Comparison of ENCODE assay signal across 20 cellular contexts in genomic region chr12:52423661-52424503, GRCh38. TPM values are rescaled to one million over a fixed set of nuclear protein-coding genes. Genes with fewer than 3 reads are reported as not detected.
DNase-seq lines count a peak whose midpoint lies in the region; ATAC-seq and TF ChIP-seq lines count a peak whose summit lies in the region.
"Had no signal": no experiment of that assay in that cellular context is flagged by ENCODE, and none has a peak within 500 bp of the region (broad histone marks: within the 10 kb centered on the region; RNA-seq: fewer than 3 reads in every experiment).

No MANE protein-coding gene starts in this region.

- peaks cover 0 to 7% of the 10 kb centered on the region in 2 donors for H3K4me1 Mint-ChIP-seq in effector memory CD8-positive, alpha-beta T cell (ENCODE audit: low read depth in 2 of 2)
- H3K4me1 Mint-ChIP-seq in neural progenitor cell, result no peaks in the 10 kb centered on the region
- no peaks in the 10 kb centered on the region for H3K4me1 Mint-ChIP-seq in activated T-cell treated with anti-CD3 and anti-CD28 coated beads, Interleukin-2, amount 50 U/mL, for 72 hours (ENCODE audit: low read depth)
- no peaks in the 10 kb centered on the region for H3K4me1 Mint-ChIP-seq in activated CD8-positive, alpha-beta T cell treated with anti-CD3 and anti-CD28 coated beads, Interleukin-2, amount 10 ng/mL, durations not matched to agents 7 days and 5 days (ENCODE audit: low read depth)
- H3K4me1 Mint-ChIP-seq: neural crest cell had no signal

- H3K36me3 ChIP-seq in neural progenitor cell, result no peaks in the 10 kb centered on the region
- H3K36me3 ChIP-seq: Peyer's patch had no signal

- no peak for ATAC-seq in effector memory CD8-positive, alpha-beta T cell (replicated peaks)
- no peak for ATAC-seq in activated T-cell treated with anti-CD3 and anti-CD28 coated beads, Interleukin-2, amount 50 U/mL, for 72 hours (replicated peaks in 1 of 2)
- ATAC-seq in activated CD8-positive, alpha-beta T cell treated with anti-CD3 and anti-CD28 coated beads, Interleukin-2, amount 10 ng/mL, durations not matched to agents 7 days and 5 days, result no peak
- ATAC-seq: stimulated activated naive CD8-positive, alpha-beta T cell treated with anti-CD3 and anti-CD28 coated beads, Interleukin-15, amount 100 ng/mL, for 72 hours had no signal

- H4K20me1 ChIP-seq in neural progenitor cell (ENCODE audit: low read depth), result no peaks in the 10 kb centered on the region

- peak overlapping the region; percentile 74 to 79 for H3K27ac Mint-ChIP-seq in effector memory CD8-positive, alpha-beta T cell
- no peak overlapping the region for H3K27ac Mint-ChIP-seq in neural progenitor cell
- H3K27ac Mint-ChIP-seq in activated T-cell treated with anti-CD3 and anti-CD28 coated beads, Interleukin-2, amount 50 U/mL, for 72 hours, result no peak overlapping the region
- no peak overlapping the region for H3K27ac Mint-ChIP-seq in activated CD8-positive, alpha-beta T cell treated with anti-CD3 and anti-CD28 coated beads, Interleukin-2, amount 10 ng/mL, durations not matched to agents 7 days and 5 days
- H3K27ac Mint-ChIP-seq: activated naive CD8-positive, alpha-beta T cell; stimulated activated naive CD8-positive, alpha-beta T cell treated with anti-CD3 and anti-CD28 coated beads, Interleukin-15, amount 100 ng/mL, for 72 hours had no signal

- no peaks in the 10 kb centered on the region for H3K9me3 Mint-ChIP-seq in effector memory CD8-positive, alpha-beta T cell
- no peaks in the 10 kb centered on the region for H3K9me3 Mint-ChIP-seq in neural progenitor cell
- H3K9me3 Mint-ChIP-seq in activated T-cell treated with anti-CD3 and anti-CD28 coated beads, Interleukin-2, amount 50 U/mL, for 72 hours, result no peaks in the 10 kb centered on the region
- no peaks in the 10 kb centered on the region for H3K9me3 Mint-ChIP-seq in activated CD8-positive, alpha-beta T cell treated with anti-CD3 and anti-CD28 coated beads, Interleukin-2, amount 10 ng/mL, durations not matched to agents 7 days and 5 days (ENCODE audit: insufficient read depth)
- H3K9me3 Mint-ChIP-seq: central memory CD8-positive, alpha-beta T cell; neural crest cell; stimulated activated naive CD8-positive, alpha-beta T cell treated with anti-CD3 and anti-CD28 coated beads, Interleukin-15, amount 100 ng/mL, for 72 hours had no signal

- H3K9me3 ChIP-seq in neural progenitor cell (ENCODE audit: low read depth), result no peaks in the 10 kb centered on the region
- H3K9me3 ChIP-seq: Caco-2, Peyer's patch had no signal

- H3K4me3 ChIP-seq in neural progenitor cell, result no peak overlapping the region
- H3K4me3 ChIP-seq: Peyer's patch, skin epidermis had no signal

- no peak overlapping the region for H3K27ac ChIP-seq in neural progenitor cell

- no peaks in the 10 kb centered on the region for H3F3A ChIP-seq in neural progenitor cell (ENCODE audit: low read depth)

- H3K9ac ChIP-seq in neural progenitor cell, result no peak overlapping the region

- no peaks in the 10 kb centered on the region for H3K79me2 ChIP-seq in neural progenitor cell (ENCODE audit: low read depth)

- H3K4me3 Mint-ChIP-seq in effector memory CD8-positive, alpha-beta T cell, result no peak overlapping the region
- H3K4me3 Mint-ChIP-seq in neural progenitor cell, result no peak overlapping the region
- H3K4me3 Mint-ChIP-seq in activated T-cell treated with anti-CD3 and anti-CD28 coated beads, Interleukin-2, amount 50 U/mL, for 72 hours, result no peak overlapping the region
- H3K4me3 Mint-ChIP-seq in activated CD8-positive, alpha-beta T cell treated with anti-CD3 and anti-CD28 coated beads, Interleukin-2, amount 10 ng/mL, durations not matched to agents 7 days and 5 days, result no peak overlapping the region
- H3K4me3 Mint-ChIP-seq: activated naive CD8-positive, alpha-beta T cell; central memory CD8-positive, alpha-beta T cell; neural crest cell; stimulated activated naive CD8-positive, alpha-beta T cell treated with anti-CD3 and anti-CD28 coated beads, Interleukin-15, amount 100 ng/mL, for 72 hours had no signal

- peaks cover 9% of the 10 kb centered on the region for H3K4me1 ChIP-seq in neural progenitor cell
- H3K4me1 ChIP-seq: Peyer's patch had no signal

- CTCF ChIA-PET in activated CD8-positive, alpha-beta T cell treated with anti-CD3 and anti-CD28 coated beads, Interleukin-2, amount 10 ng/mL, durations not matched to agents 7 days and 5 days (lab: Charles Lee), result no interaction called here

- H3K27me3 ChIP-seq in neural progenitor cell, result no peaks in the 10 kb centered on the region
- H3K27me3 ChIP-seq: Peyer's patch had no signal

- H3K36me3 Mint-ChIP-seq in effector memory CD8-positive, alpha-beta T cell (ENCODE audit: insufficient read depth), result peaks cover 3% of the 10 kb centered on the region
- H3K36me3 Mint-ChIP-seq in neural progenitor cell, result no peaks in the 10 kb centered on the region
- no peaks in the 10 kb centered on the region for H3K36me3 Mint-ChIP-seq in activated T-cell treated with anti-CD3 and anti-CD28 coated beads, Interleukin-2, amount 50 U/mL, for 72 hours (ENCODE audit: insufficient read depth in 2 of 2)
- no peaks in the 10 kb centered on the region for H3K36me3 Mint-ChIP-seq in activated CD8-positive, alpha-beta T cell treated with anti-CD3 and anti-CD28 coated beads, Interleukin-2, amount 10 ng/mL, durations not matched to agents 7 days and 5 days (ENCODE audit: low read depth)
- H3K36me3 Mint-ChIP-seq: activated naive CD8-positive, alpha-beta T cell had no signal

- no peak overlapping the region for H3K4me2 ChIP-seq in neural progenitor cell

- peak overlapping the region; percentile 90 for H2AFZ ChIP-seq in neural progenitor cell (replicated peaks)

- peak; percentile 8 for DNase-seq in COLO668 (lab: John Stamatoyannopoulos, UW; ENCODE audit: unreplicated experiment)
- peak; percentile 61 for DNase-seq in NCI-H2107 (lab: John Stamatoyannopoulos, UW)
- DNase-seq in effector memory CD8-positive, alpha-beta T cell, result no peak
- DNase-seq in neural progenitor cell (ENCODE audit: low spot score), result no peak
- no peak for DNase-seq in activated T-cell treated with anti-CD3 and anti-CD28 coated beads, Interleukin-2, amount 50 U/mL, for 72 hours
- DNase-seq in activated CD8-positive, alpha-beta T cell treated with anti-CD3 and anti-CD28 coated beads, Interleukin-2, amount 10 ng/mL, durations not matched to agents 7 days and 5 days, result no peak
- no peak for DNase-seq in stimulated activated CD4-positive, alpha-beta T cell treated with anti-CD3 and anti-CD28 coated beads, Interleukin-12 subunit alpha, Interleukin-12 subunit beta, amount 100 ng/mL, for 4 hours
- no peak for DNase-seq in anterior cingulate cortex (lab: John Stamatoyannopoulos, UW)
- DNase-seq: ACHN; activated CD4-positive, CD25-positive, alpha-beta regulatory T cell; Caco-2; HCEC 1CT; stimulated activated naive CD8-positive, alpha-beta T cell treated with anti-CD3 and anti-CD28 coated beads, Interleukin-15, amount 100 ng/mL, for 72 hours had no signal

- POLR2A ChIA-PET in activated CD8-positive, alpha-beta T cell treated with anti-CD3 and anti-CD28 coated beads, Interleukin-2, amount 10 ng/mL, durations not matched to agents 7 days and 5 days (lab: Charles Lee), result no interaction called here

- H3K27me3 Mint-ChIP-seq in effector memory CD8-positive, alpha-beta T cell, result peaks cover 29 to 64% of the 10 kb centered on the region in 2 donors
- H3K27me3 Mint-ChIP-seq in neural progenitor cell (ENCODE audit: insufficient read depth, low read depth), result peaks cover 8% of the 10 kb centered on the region
- peaks cover 21% of the 10 kb centered on the region for H3K27me3 Mint-ChIP-seq in activated T-cell treated with anti-CD3 and anti-CD28 coated beads, Interleukin-2, amount 50 U/mL, for 72 hours (ENCODE audit: low read depth)
- H3K27me3 Mint-ChIP-seq in activated CD8-positive, alpha-beta T cell treated with anti-CD3 and anti-CD28 coated beads, Interleukin-2, amount 10 ng/mL, durations not matched to agents 7 days and 5 days (ENCODE audit: low read depth), result peaks cover 17% of the 10 kb centered on the region

- TF ChIP-seq CTCF in neural progenitor cell (IDR thresholded peaks at IDR 0.05), result no peak

RNA-seq across cellular contexts. Expression of gene KRT75, which starts 10.3 kb away (rescaled TPM):
- not detected in 2 replicates for total RNA-seq in neural progenitor cell (ENCODE audit: low replicate concordance)
- total RNA-seq in activated T-cell treated with anti-CD3 and anti-CD28 coated beads, Interleukin-2, amount 50 U/mL, for 72 hours, result not detected
- total RNA-seq in activated CD8-positive, alpha-beta T cell treated with anti-CD3 and anti-CD28 coated beads, Interleukin-2, amount 10 ng/mL, durations not matched to agents 7 days and 5 days, result not detected
- total RNA-seq: Caco-2; NCI-H460; neural crest cell; Peyer's patch; T-helper 1 cell treated with Interleukin-12 subunit alpha and Interleukin-12 subunit beta and Interleukin-4 antibody, amounts not matched to agents 30 ng/mL and 1 ng/mL, for 36 hours had no signal

RNA-seq across cellular contexts. Expression of gene KRT82, which starts 17.7 kb away (rescaled TPM):
- total RNA-seq in neural progenitor cell (ENCODE audit: low replicate concordance), result not detected in 2 replicates
- total RNA-seq in activated T-cell treated with anti-CD3 and anti-CD28 coated beads, Interleukin-2, amount 50 U/mL, for 72 hours, result not detected
- not detected for total RNA-seq in activated CD8-positive, alpha-beta T cell treated with anti-CD3 and anti-CD28 coated beads, Interleukin-2, amount 10 ng/mL, durations not matched to agents 7 days and 5 days
- total RNA-seq: Caco-2; NCI-H460; neural crest cell; Peyer's patch; T-helper 1 cell treated with Interleukin-12 subunit alpha and Interleukin-12 subunit beta and Interleukin-4 antibody, amounts not matched to agents 30 ng/mL and 1 ng/mL, for 36 hours had no signal

RNA-seq across cellular contexts. Expression of gene KRT6B, which starts 28.1 kb away (rescaled TPM):
- not detected in 2 replicates for total RNA-seq in neural progenitor cell (ENCODE audit: low replicate concordance)
- not detected for total RNA-seq in activated T-cell treated with anti-CD3 and anti-CD28 coated beads, Interleukin-2, amount 50 U/mL, for 72 hours
- total RNA-seq in activated CD8-positive, alpha-beta T cell treated with anti-CD3 and anti-CD28 coated beads, Interleukin-2, amount 10 ng/mL, durations not matched to agents 7 days and 5 days, result not detected
- total RNA-seq: Caco-2; NCI-H460; neural crest cell; Peyer's patch; T-helper 1 cell treated with Interleukin-12 subunit alpha and Interleukin-12 subunit beta and Interleukin-4 antibody, amounts not matched to agents 30 ng/mL and 1 ng/mL, for 36 hours had no signal

RNA-seq across cellular contexts. Expression of gene KRT84, which starts 38.4 kb away (rescaled TPM):
- total RNA-seq in neural progenitor cell (ENCODE audit: low replicate concordance), result not detected in 2 replicates
- not detected for total RNA-seq in activated T-cell treated with anti-CD3 and anti-CD28 coated beads, Interleukin-2, amount 50 U/mL, for 72 hours
- total RNA-seq in activated CD8-positive, alpha-beta T cell treated with anti-CD3 and anti-CD28 coated beads, Interleukin-2, amount 10 ng/mL, durations not matched to agents 7 days and 5 days, result not detected
- total RNA-seq: Caco-2; NCI-H460; neural crest cell; Peyer's patch; T-helper 1 cell treated with Interleukin-12 subunit alpha and Interleukin-12 subunit beta and Interleukin-4 antibody, amounts not matched to agents 30 ng/mL and 1 ng/mL, for 36 hours had no signal

RNA-seq across cellular contexts. Expression of gene KRT6C, which starts 49.7 kb away (rescaled TPM):
- not detected in 2 replicates for total RNA-seq in neural progenitor cell (ENCODE audit: low replicate concordance)
- total RNA-seq in activated T-cell treated with anti-CD3 and anti-CD28 coated beads, Interleukin-2, amount 50 U/mL, for 72 hours, result not detected
- not detected for total RNA-seq in activated CD8-positive, alpha-beta T cell treated with anti-CD3 and anti-CD28 coated beads, Interleukin-2, amount 10 ng/mL, durations not matched to agents 7 days and 5 days
- total RNA-seq: Caco-2; NCI-H460; neural crest cell; T-helper 1 cell treated with Interleukin-12 subunit alpha and Interleukin-12 subunit beta and Interleukin-4 antibody, amounts not matched to agents 30 ng/mL and 1 ng/mL, for 36 hours had no signal

Comparison
In these comparisons a context has a peak if more than half of its experiments do, and no peak if none do; other contexts are left out.
1. DNase-seq: peak in COLO668 (single experiment) and NCI-H2107 (single experiment); none in effector memory CD8-positive, alpha-beta T cell (0 of 3), neural progenitor cell (single experiment), activated T-cell treated with anti-CD3 and anti-CD28 coated beads, Interleukin-2, amount 50 U/mL, for 72 hours (0 of 2), activated CD8-positive, alpha-beta T cell treated with anti-CD3 and anti-CD28 coated beads, Interleukin-2, amount 10 ng/mL, durations not matched to agents 7 days and 5 days (single experiment), stimulated activated CD4-positive, alpha-beta T cell treated with anti-CD3 and anti-CD28 coated beads, Interleukin-12 subunit alpha, Interleukin-12 subunit beta, amount 100 ng/mL, for 4 hours (single experiment) and anterior cingulate cortex (0 of 58).
2. H3K27ac Mint-ChIP-seq: peak in effector memory CD8-positive, alpha-beta T cell (2 of 2); none in neural progenitor cell (single experiment), activated T-cell treated with anti-CD3 and anti-CD28 coated beads, Interleukin-2, amount 50 U/mL, for 72 hours (single experiment) and activated CD8-positive, alpha-beta T cell treated with anti-CD3 and anti-CD28 coated beads, Interleukin-2, amount 10 ng/mL, durations not matched to agents 7 days and 5 days (single experiment).